1 cellular context compared by ENCODE assay signal in genomic region chr10:3874988-3875841, GRCh38.
TF ChIP-seq lines count a peak whose summit lies in the region.

No MANE protein-coding gene starts in this region.

TF ChIP-seq in GM12878, 131 proteins besides CTCF, POLR2A, EP300 and RAD21 (continued from another document and continues in another):
- TF ChIP-seq FOXM1 (IDR thresholded peaks at IDR 0.05; ENCODE audit: low read depth, low read length): peak; percentile 99
- TF ChIP-seq, protein P1, sequence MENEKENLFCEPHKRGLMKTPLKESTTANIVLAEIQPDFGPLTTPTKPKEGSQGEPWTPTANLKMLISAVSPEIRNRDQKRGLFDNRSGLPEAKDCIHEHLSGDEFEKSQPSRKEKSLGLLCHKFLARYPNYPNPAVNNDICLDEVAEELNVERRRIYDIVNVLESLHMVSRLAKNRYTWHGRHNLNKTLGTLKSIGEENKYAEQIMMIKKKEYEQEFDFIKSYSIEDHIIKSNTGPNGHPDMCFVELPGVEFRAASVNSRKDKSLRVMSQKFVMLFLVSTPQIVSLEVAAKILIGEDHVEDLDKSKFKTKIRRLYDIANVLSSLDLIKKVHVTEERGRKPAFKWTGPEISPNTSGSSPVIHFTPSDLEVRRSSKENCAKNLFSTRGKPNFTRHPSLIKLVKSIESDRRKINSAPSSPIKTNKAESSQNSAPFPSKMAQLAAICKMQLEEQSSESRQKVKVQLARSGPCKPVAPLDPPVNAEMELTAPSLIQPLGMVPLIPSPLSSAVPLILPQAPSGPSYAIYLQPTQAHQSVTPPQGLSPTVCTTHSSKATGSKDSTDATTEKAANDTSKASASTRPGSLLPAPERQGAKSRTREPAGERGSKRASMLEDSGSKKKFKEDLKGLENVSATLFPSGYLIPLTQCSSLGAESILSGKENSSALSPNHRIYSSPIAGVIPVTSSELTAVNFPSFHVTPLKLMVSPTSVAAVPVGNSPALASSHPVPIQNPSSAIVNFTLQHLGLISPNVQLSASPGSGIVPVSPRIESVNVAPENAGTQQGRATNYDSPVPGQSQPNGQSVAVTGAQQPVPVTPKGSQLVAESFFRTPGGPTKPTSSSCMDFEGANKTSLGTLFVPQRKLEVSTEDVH (IDR thresholded peaks at IDR 0.05; ENCODE audit: low read depth, partially characterized antibody): peak; percentile 77
- TF ChIP-seq JUNB (IDR thresholded peaks at IDR 0.05): peak; percentile 98
- TF ChIP-seq POU2F2 (IDR thresholded peaks at IDR 0.05; ENCODE audit: borderline replicate concordance, low read depth, low read length): peak; percentile 88; the same call in 2 of the 3 replicates
- TF ChIP-seq, protein P2, sequence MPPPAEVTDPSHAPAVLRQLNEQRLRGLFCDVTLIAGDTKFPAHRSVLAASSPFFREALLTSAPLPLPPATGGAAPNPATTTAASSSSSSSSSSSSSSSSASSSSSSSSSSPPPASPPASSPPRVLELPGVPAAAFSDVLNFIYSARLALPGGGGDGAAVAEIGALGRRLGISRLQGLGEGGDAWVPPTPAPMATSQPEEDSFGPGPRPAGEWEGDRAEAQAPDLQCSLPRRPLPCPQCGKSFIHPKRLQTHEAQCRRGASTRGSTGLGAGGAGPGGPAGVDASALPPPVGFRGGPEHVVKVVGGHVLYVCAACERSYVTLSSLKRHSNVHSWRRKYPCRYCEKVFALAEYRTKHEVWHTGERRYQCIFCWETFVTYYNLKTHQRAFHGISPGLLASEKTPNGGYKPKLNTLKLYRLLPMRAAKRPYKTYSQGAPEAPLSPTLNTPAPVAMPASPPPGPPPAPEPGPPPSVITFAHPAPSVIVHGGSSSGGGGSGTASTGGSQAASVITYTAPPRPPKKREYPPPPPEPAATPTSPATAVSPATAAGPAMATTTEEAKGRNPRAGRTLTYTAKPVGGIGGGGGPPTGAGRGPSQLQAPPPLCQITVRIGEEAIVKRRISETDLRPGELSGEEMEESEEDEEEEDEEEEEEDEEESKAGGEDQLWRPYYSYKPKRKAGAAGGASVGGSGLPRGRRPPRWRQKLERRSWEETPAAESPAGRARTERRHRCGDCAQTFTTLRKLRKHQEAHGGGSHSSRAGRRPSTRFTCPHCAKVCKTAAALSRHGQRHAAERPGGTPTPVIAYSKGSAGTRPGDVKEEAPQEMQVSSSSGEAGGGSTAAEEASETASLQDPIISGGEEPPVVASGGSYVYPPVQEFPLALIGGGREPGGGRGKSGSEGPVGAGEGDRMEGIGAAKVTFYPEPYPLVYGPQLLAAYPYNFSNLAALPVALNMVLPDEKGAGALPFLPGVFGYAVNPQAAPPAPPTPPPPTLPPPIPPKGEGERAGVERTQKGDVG (CRISPR knock-in tag; IDR thresholded peaks at IDR 0.05): no peak
- no peak for TF ChIP-seq SUPT20H (IDR thresholded peaks at IDR 0.05; ENCODE audit: borderline replicate concordance, control insufficient read depth, low read depth, low read length)
- no peak for TF ChIP-seq EZH2 (IDR thresholded peaks at IDR 0.05; ENCODE audit: borderline replicate concordance, control insufficient read depth, low read depth, low read length)
- TF ChIP-seq PAX5 (IDR thresholded peaks at IDR 0.05; ENCODE audit: borderline replicate concordance, low read depth, low read length): peak; percentile 83
- TF ChIP-seq GABPA (IDR thresholded peaks at IDR 0.05; ENCODE audit: low read depth): peak; percentile 71
- peak; percentile 96 for TF ChIP-seq KLF5 (IDR thresholded peaks at IDR 0.05; ENCODE audit: partially characterized antibody)
- TF ChIP-seq SMARCA5 (IDR thresholded peaks at IDR 0.05): no peak
- TF ChIP-seq, protein P3, sequence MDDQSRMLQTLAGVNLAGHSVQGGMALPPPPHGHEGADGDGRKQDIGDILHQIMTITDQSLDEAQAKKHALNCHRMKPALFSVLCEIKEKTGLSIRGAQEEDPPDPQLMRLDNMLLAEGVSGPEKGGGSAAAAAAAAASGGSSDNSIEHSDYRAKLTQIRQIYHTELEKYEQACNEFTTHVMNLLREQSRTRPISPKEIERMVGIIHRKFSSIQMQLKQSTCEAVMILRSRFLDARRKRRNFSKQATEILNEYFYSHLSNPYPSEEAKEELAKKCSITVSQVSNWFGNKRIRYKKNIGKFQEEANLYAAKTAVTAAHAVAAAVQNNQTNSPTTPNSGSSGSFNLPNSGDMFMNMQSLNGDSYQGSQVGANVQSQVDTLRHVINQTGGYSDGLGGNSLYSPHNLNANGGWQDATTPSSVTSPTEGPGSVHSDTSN (IDR thresholded peaks at IDR 0.05; ENCODE audit: insufficient replicate concordance, low read depth, low read length): no peak
- peak; percentile 63 for TF ChIP-seq ZNF687 (IDR thresholded peaks at IDR 0.05)
- TF ChIP-seq, protein P4, sequence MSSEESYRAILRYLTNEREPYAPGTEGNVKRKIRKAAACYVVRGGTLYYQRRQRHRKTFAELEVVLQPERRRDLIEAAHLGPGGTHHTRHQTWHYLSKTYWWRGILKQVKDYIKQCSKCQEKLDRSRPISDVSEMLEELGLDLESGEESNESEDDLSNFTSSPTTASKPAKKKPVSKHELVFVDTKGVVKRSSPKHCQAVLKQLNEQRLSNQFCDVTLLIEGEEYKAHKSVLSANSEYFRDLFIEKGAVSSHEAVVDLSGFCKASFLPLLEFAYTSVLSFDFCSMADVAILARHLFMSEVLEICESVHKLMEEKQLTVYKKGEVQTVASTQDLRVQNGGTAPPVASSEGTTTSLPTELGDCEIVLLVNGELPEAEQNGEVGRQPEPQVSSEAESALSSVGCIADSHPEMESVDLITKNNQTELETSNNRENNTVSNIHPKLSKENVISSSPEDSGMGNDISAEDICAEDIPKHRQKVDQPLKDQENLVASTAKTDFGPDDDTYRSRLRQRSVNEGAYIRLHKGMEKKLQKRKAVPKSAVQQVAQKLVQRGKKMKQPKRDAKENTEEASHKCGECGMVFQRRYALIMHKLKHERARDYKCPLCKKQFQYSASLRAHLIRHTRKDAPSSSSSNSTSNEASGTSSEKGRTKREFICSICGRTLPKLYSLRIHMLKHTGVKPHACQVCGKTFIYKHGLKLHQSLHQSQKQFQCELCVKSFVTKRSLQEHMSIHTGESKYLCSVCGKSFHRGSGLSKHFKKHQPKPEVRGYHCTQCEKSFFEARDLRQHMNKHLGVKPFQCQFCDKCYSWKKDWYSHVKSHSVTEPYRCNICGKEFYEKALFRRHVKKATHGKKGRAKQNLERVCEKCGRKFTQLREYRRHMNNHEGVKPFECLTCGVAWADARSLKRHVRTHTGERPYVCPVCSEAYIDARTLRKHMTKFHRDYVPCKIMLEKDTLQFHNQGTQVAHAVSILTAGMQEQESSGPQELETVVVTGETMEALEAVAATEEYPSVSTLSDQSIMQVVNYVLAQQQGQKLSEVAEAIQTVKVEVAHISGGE (CRISPR knock-in tag; IDR thresholded peaks at IDR 0.05): no peak
- TF ChIP-seq ZNF217 (IDR thresholded peaks at IDR 0.05): peak; percentile 96
- TF ChIP-seq RELA (IDR thresholded peaks at IDR 0.05; ENCODE audit: borderline replicate concordance, partially characterized antibody): peak; percentile 97
- TF ChIP-seq MTA3 (IDR thresholded peaks at IDR 0.05; ENCODE audit: borderline replicate concordance, low read length): peak; percentile 98
- TF ChIP-seq CEBPB (IDR thresholded peaks at IDR 0.05; ENCODE audit: borderline replicate concordance in 1 of 2, low read depth in 2 of 2, low read length in 2 of 2): peak in 1 of 2 experiments; percentile 96; a peak in 2 of 4 replicates
- TF ChIP-seq IRF4 (IDR thresholded peaks at IDR 0.05; ENCODE audit: low read depth, low read length): peak; percentile 88; the same call in 1 of the 2 replicates
- TF ChIP-seq ZNF592 (IDR thresholded peaks at IDR 0.05): peak; percentile 92
- peak; percentile 100 for TF ChIP-seq TBL1XR1 (IDR thresholded peaks at IDR 0.05; ENCODE audit: low read depth, low read length)
- TF ChIP-seq, protein P5, sequence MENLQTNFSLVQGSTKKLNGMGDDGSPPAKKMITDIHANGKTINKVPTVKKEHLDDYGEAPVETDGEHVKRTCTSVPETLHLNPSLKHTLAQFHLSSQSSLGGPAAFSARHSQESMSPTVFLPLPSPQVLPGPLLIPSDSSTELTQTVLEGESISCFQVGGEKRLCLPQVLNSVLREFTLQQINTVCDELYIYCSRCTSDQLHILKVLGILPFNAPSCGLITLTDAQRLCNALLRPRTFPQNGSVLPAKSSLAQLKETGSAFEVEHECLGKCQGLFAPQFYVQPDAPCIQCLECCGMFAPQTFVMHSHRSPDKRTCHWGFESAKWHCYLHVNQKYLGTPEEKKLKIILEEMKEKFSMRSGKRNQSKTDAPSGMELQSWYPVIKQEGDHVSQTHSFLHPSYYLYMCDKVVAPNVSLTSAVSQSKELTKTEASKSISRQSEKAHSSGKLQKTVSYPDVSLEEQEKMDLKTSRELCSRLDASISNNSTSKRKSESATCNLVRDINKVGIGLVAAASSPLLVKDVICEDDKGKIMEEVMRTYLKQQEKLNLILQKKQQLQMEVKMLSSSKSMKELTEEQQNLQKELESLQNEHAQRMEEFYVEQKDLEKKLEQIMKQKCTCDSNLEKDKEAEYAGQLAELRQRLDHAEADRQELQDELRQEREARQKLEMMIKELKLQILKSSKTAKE (IDR thresholded peaks at IDR 0.05; ENCODE audit: low read depth, poor library complexity, severe bottlenecking): peak; percentile 98
- TF ChIP-seq BCLAF1 (IDR thresholded peaks at IDR 0.05): no peak
- TF ChIP-seq IRF3 (IDR thresholded peaks at IDR 0.05): no peak
